ENCODE assay signal across 19 cellular contexts in genomic region chr1:93588955-93589354, GRCh38.
DNase-seq lines count a peak whose midpoint lies in the region; ATAC-seq, FAIRE-seq and TF ChIP-seq lines count a peak whose summit lies in the region.
"Had no signal": no experiment of that assay in that cellular context is flagged by ENCODE, and none has a peak within 500 bp of the region (broad histone marks: within the 10 kb centered on the region; RNA-seq: fewer than 3 reads in every experiment).

No MANE protein-coding gene starts in this region.

- intact Hi-C loops in HepG2 (cut with micrococcal nuclease; ENCODE audit: unreplicated experiment) (no loop called here), right lobe of liver (cut with DNase I) (no loop called here), left ventricle myocardium inferior (cut with micrococcal nuclease) (no loop called here), colonic mucosa (cut with DNase I) (no loop called here)

- over 99% methylated on average over 19 of the region's 20 CpGs for WGBS in HepG2 (ENCODE audit: low lambda C conversion rate)
- 98% methylated on average over 8 of the region's 20 CpGs for WGBS in right lobe of liver (ENCODE audit: insufficient coverage, low coverage, low lambda C conversion rate, missing lambda C conversion rate)
- WGBS in endodermal cell (ENCODE audit: insufficient coverage in 1 of 2, insufficient read length in 1 of 2), 2 experiments, result 96 to 97% methylated on average over 16 to 20 of the region's 20 CpGs
- no CpG with 5 or more reads among the region's 20 CpGs for WGBS in neuronal stem cell (ENCODE audit: extremely low coverage in 2 of 2, insufficient read length in 2 of 2, insufficient replicate concordance in 1 of 2), 2 donors

- no peaks in the 10 kb centered on the region for H4K20me1 ChIP-seq in HepG2 (ENCODE audit: insufficient read depth, low read length)

- H4K8ac ChIP-seq in neuronal stem cell (ENCODE audit: low read depth, low read length), result no peak overlapping the region

- H3K9ac ChIP-seq in HepG2 (ENCODE audit: insufficient read depth, low read depth, low read length), result no peak overlapping the region
- H3K9ac ChIP-seq in endodermal cell (ENCODE audit: extremely low read depth, low read length, poor library complexity, severe bottlenecking), result no peak overlapping the region
- peak overlapping the region; percentile 76 for H3K9ac ChIP-seq in neuronal stem cell (ENCODE audit: low read depth, low read length, poor library complexity)
- H3K9ac ChIP-seq in colonic mucosa (ENCODE audit: low read depth in 2 of 2, low read length in 2 of 2), result no peak overlapping the region

- TF ChIP-seq POLR2A in HepG2 (IDR thresholded peaks at IDR 0.05; ENCODE audit: insufficient read depth in 1 of 2, low read depth in 2 of 2, low read length in 2 of 2) (no peak), right lobe of liver (IDR thresholded peaks at IDR 0.05) (no peak)

- H3K23ac ChIP-seq in neuronal stem cell (ENCODE audit: low read depth, low read length, poor library complexity), result no peak overlapping the region

- no peak for DNase-seq in HepG2 (ENCODE audit: low spot score)
- no peak for DNase-seq in right lobe of liver
- no peak for DNase-seq in endodermal cell
- DNase-seq in neuronal stem cell (ENCODE audit: low spot score), result no peak
- no peak for DNase-seq in left ventricle myocardium inferior
- no peak for DNase-seq in colonic mucosa
- DNase-seq: CD4-positive, alpha-beta memory T cell; DMS79 treated with DMSO at 0.1 percent for 48 hours; Karpas-422; NCI-H1417 treated with DMSO at 0.1 percent for 48 hours; NCI-H1930; NCI-H345; NCI-H524 treated with DMSO at 0.1 percent for 48 hours had no signal

- H2AFZ ChIP-seq in HepG2 (ENCODE audit: low read length) (no peak overlapping the region), neuronal stem cell (ENCODE audit: low read length) (no peak overlapping the region)

- H3K9me3 Mint-ChIP-seq in endodermal cell, result no peaks in the 10 kb centered on the region
- H3K9me3 Mint-ChIP-seq: CD4-positive, alpha-beta memory T cell; IgD-negative memory B cell had no signal

- peak overlapping the region; percentile 77 for H3K27ac Mint-ChIP-seq in endodermal cell
- H3K27ac Mint-ChIP-seq: IgD-negative memory B cell had no signal

- H3K4me1 ChIP-seq in HepG2 (ENCODE audit: insufficient read depth, low read length), result peaks cover 57% of the 10 kb centered on the region
- peaks cover 0 to 45% (median 19%) of the 10 kb centered on the region in 4 donors for H3K4me1 ChIP-seq in right lobe of liver
- H3K4me1 ChIP-seq in endodermal cell (ENCODE audit: control insufficient read depth, insufficient read depth, low read length), result peaks cover 3% of the 10 kb centered on the region
- H3K4me1 ChIP-seq in neuronal stem cell (ENCODE audit: control insufficient read depth in 2 of 2, insufficient read depth in 1 of 2, low read depth in 1 of 2, low read length in 2 of 2), result peaks cover 0 to 3% of the 10 kb centered on the region in 2 donors
- H3K4me1 ChIP-seq in left ventricle myocardium inferior, result peaks cover 93% of the 10 kb centered on the region
- H3K4me1 ChIP-seq in colonic mucosa, result no peaks in the 10 kb centered on the region

- in situ Hi-C loops in HepG2 (cut with HindIII; ENCODE audit: extremely low pct_ligation_motif_present, low pct_unique_long_range_greater_than_20kb), result no loop called here

- no TSS peak for BruUV-seq in HepG2 (replicated peaks; lab: Mats Ljungman, UMichigan)

- H3K36me3 ChIP-seq in HepG2 (replicated peaks in 1 of 2; ENCODE audit: control insufficient read depth in 1 of 2, insufficient read depth in 2 of 2, low read length in 2 of 2) (peaks cover 0 to 28% of the 10 kb centered on the region in 2 experiments; a peak in 3 of 5 replicates), right lobe of liver (peaks cover 0 to 18% (median 4%) of the 10 kb centered on the region in 4 donors), endodermal cell (ENCODE audit: control insufficient read depth, insufficient read depth, low read length) (peaks cover 86% of the 10 kb centered on the region), neuronal stem cell (replicated peaks in 1 of 2; ENCODE audit: control insufficient read depth in 2 of 2, insufficient read depth in 2 of 2, low read length in 2 of 2) (peaks cover 18 to 84% of the 10 kb centered on the region in 2 donors), left ventricle myocardium inferior (peaks cover 39% of the 10 kb centered on the region), colonic mucosa (no peaks in the 10 kb centered on the region)

- TF ChIP-seq CTCF in HepG2 (CRISPR knock-in tag; IDR thresholded peaks at IDR 0.05) (no peak), right lobe of liver (IDR thresholded peaks at IDR 0.05) (no peak), endodermal cell (conservative IDR thresholded peaks at IDR 0.05) (no peak), left ventricle myocardium inferior (IDR thresholded peaks at IDR 0.05; ENCODE audit: borderline replicate concordance) (no peak), colonic mucosa (IDR thresholded peaks at IDR 0.05) (no peak)

- no peak overlapping the region for H3K14ac ChIP-seq in neuronal stem cell (ENCODE audit: low read length)

- no peak overlapping the region for H2BK12ac ChIP-seq in neuronal stem cell (ENCODE audit: low read length)

- no peaks in the 10 kb centered on the region for H3K79me1 ChIP-seq in neuronal stem cell (ENCODE audit: low read depth, low read length)

- H2BK120ac ChIP-seq in neuronal stem cell (ENCODE audit: low read depth, low read length), result no peak overlapping the region

- H2AK5ac ChIP-seq in neuronal stem cell (ENCODE audit: low read depth, low read length), result no peak overlapping the region

- no peak overlapping the region for H3K4ac ChIP-seq in neuronal stem cell (ENCODE audit: low read length)

- TF ChIP-seq EP300 in HepG2 (IDR thresholded peaks at IDR 0.05; ENCODE audit: low read depth in 2 of 2, low read length in 2 of 2), result no peak
- no peak for TF ChIP-seq EP300 in HepG2 (CRISPR knock-in tag; IDR thresholded peaks at IDR 0.05; ENCODE audit: borderline replicate concordance)

- no peaks in the 10 kb centered on the region for H3K27me3 Mint-ChIP-seq in endodermal cell (ENCODE audit: insufficient read depth)
- H3K27me3 Mint-ChIP-seq: CD4-positive, alpha-beta memory T cell; IgD-negative memory B cell had no signal

- H3K18ac ChIP-seq in neuronal stem cell (ENCODE audit: low read length), result no peak overlapping the region

- no peak overlapping the region for H2BK15ac ChIP-seq in neuronal stem cell (ENCODE audit: low read length)

- peaks cover 33% of the 10 kb centered on the region for H3K4me1 Mint-ChIP-seq in endodermal cell

- ATAC-seq in HepG2 (no peak), right lobe of liver (no peak), HG03432 (IDR thresholded peaks at IDR 0.05; ENCODE audit: unreplicated experiment) (no peak), HG03139 (IDR thresholded peaks at IDR 0.05; ENCODE audit: unreplicated experiment) (no peak)

- CTCF ChIA-PET in HepG2 (lab: Yijun Ruan, JAX; ENCODE audit: low intra/inter-chr PET ratio, low total read pairs), result no interaction called here

- TF ChIP-seq RAD21 in HepG2 (CRISPR knock-in tag; IDR thresholded peaks at IDR 0.05), result no peak

- H3K4me3 ChIP-seq in HepG2 (replicated peaks in 1 of 3; ENCODE audit: insufficient read depth in 1 of 3, low read depth in 2 of 3, low read length in 3 of 3), result no peak overlapping the region
- no peak overlapping the region for H3K4me3 ChIP-seq in right lobe of liver
- no peak overlapping the region for H3K4me3 ChIP-seq in endodermal cell (ENCODE audit: low read length)
- peak overlapping the region in 1 of 2 donors; percentile 65 for H3K4me3 ChIP-seq in neuronal stem cell (ENCODE audit: low read length in 2 of 2)
- no peak overlapping the region for H3K4me3 ChIP-seq in left ventricle myocardium inferior
- H3K4me3 ChIP-seq in colonic mucosa, result no peak overlapping the region
- H3K4me3 ChIP-seq: SJSA1 had no signal

- peaks cover 86% of the 10 kb centered on the region for H3K36me3 Mint-ChIP-seq in endodermal cell (ENCODE audit: low read depth)
- H3K36me3 Mint-ChIP-seq: CD4-positive, alpha-beta memory T cell had no signal

- no peak for FAIRE-seq in HepG2 (lab: Jason Lieb, UNC)
- FAIRE-seq: D721Med had no signal

- H3K4me3 Mint-ChIP-seq in endodermal cell, result no peak overlapping the region
- H3K4me3 Mint-ChIP-seq: CD4-positive, alpha-beta memory T cell; IgD-negative memory B cell had no signal

- H3K9me3 ChIP-seq in HepG2 (ENCODE audit: low read length) (no peaks in the 10 kb centered on the region), right lobe of liver (no peaks in the 10 kb centered on the region), endodermal cell (ENCODE audit: control insufficient read depth, low read length) (no peaks in the 10 kb centered on the region), neuronal stem cell (replicated peaks in 1 of 2; ENCODE audit: control insufficient read depth in 2 of 2, insufficient read depth in 1 of 2, low read depth in 1 of 2, low read length in 2 of 2) (no peaks in the 10 kb centered on the region), left ventricle myocardium inferior (replicated peaks) (no peaks in the 10 kb centered on the region), colonic mucosa (no peaks in the 10 kb centered on the region)
- H3K9me3 ChIP-seq: SJSA1 had no signal

- H2BK5ac ChIP-seq in neuronal stem cell (ENCODE audit: low read length), result no peak overlapping the region

- H3K27ac ChIP-seq in HepG2 (ENCODE audit: extremely low read length, insufficient read depth, low read length), result no peak overlapping the region
- no peak overlapping the region for H3K27ac ChIP-seq in right lobe of liver
- no peak overlapping the region for H3K27ac ChIP-seq in endodermal cell (ENCODE audit: low read depth, low read length)
- H3K27ac ChIP-seq in neuronal stem cell (replicated peaks; ENCODE audit: low read length), result no peak overlapping the region
- no peak overlapping the region for H3K27ac ChIP-seq in left ventricle myocardium inferior (replicated peaks)
- no peak overlapping the region for H3K27ac ChIP-seq in colonic mucosa
- H3K27ac ChIP-seq: HL-60, SJSA1 had no signal

- H4K91ac ChIP-seq in neuronal stem cell (ENCODE audit: low read depth, low read length, poor library complexity), result no peak overlapping the region

- POLR2A ChIA-PET in HepG2 (lab: Yijun Ruan, JAX), result no interaction called here

- H3K27me3 ChIP-seq in HepG2 (ENCODE audit: control insufficient read depth in 1 of 2, insufficient read depth in 2 of 2, low read length in 2 of 2) (no peaks in the 10 kb centered on the region; a peak in 1 of 5 replicates), right lobe of liver (no peaks in the 10 kb centered on the region), endodermal cell (ENCODE audit: control insufficient read depth, insufficient read depth, low read length, poor library complexity, severe bottlenecking) (no peaks in the 10 kb centered on the region), neuronal stem cell (ENCODE audit: control insufficient read depth in 3 of 3, insufficient read depth in 3 of 3, low read depth in 1 of 3, low read length in 3 of 3) (no peaks in the 10 kb centered on the region), left ventricle myocardium inferior (ENCODE audit: low read depth) (no peaks in the 10 kb centered on the region), colonic mucosa (no peaks in the 10 kb centered on the region)
- H3K27me3 ChIP-seq: SJSA1 had no signal

- H3K79me2 ChIP-seq in HepG2 (ENCODE audit: insufficient read depth, low read length), result peaks cover 19% of the 10 kb centered on the region

- H3K4me2 ChIP-seq in HepG2 (ENCODE audit: low read depth, low read length) (no peak overlapping the region), neuronal stem cell (ENCODE audit: insufficient read depth, low read length, poor library complexity, severe bottlenecking) (no peak overlapping the region)
